In the genomic region with DNA sequence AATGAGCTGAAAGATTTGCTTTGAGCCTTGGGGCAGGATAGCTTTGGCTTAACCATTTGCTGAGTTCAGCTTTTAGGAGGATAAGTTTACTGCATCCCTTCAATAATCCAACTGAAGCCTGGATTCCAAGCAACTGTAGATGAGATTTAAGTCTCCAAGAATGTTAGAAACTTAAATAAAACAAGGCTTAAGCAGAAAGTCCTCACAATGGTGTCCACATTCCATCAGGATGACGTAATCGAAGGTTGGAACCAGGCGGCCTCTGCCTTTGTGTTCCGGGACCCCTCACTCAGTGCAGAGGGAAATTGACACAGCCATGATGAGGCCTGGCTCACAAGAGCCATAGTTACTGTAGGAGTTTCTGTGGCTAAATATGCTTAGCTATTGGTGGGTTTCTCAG, we compare ENCODE assay signal across 14 cellular contexts.
A peak's percentile ranks its signal among the peaks of the same experiment; 100 is the strongest.
DNase-seq lines count a peak whose midpoint lies in the region; ATAC-seq and TF ChIP-seq lines count a peak whose summit lies in the region.
"Had no signal": no experiment of that assay in that cellular context is flagged by ENCODE, and none has a peak within 500 bp of the region (broad histone marks: within the 10 kb centered on the region; RNA-seq: fewer than 3 reads in every experiment).

No MANE protein-coding gene starts in this region.

- no peak for TF ChIP-seq CTCF in brain microvascular endothelial cell (IDR thresholded peaks at IDR 0.05; ENCODE audit: low read depth, low read length, missing control alignments)

- ATAC-seq in GM18502 (IDR thresholded peaks at IDR 0.05; ENCODE audit: poor library complexity, unreplicated experiment): no peak
- ATAC-seq: stimulated activated memory B cell treated with anti-CD40 and anti-IgM and Interleukin-4, amounts not matched to agents 10 μg/mL and 1 μg/mL and 100 μg/mL, for 72 hours had no signal

- DNase-seq in LHCN-M2 (ENCODE audit: low read depth) (peak; percentile 52), brain microvascular endothelial cell (peak; percentile 44), kidney glomerular epithelial cell (lab: John Stamatoyannopoulos, UW) (peak; percentile 17), GM19238 (ENCODE audit: insufficient read length, low spot score) (no peak), NCI-H2171 (lab: John Stamatoyannopoulos, UW) (no peak), NCI-H82 (lab: John Stamatoyannopoulos, UW) (no peak)
- DNase-seq: activated CD4-positive, alpha-beta T cell treated with anti-CD3 and anti-CD28 coated beads, Interleukin-2, amount 50 U/mL, for 1 hour; activated gamma-delta T cell treated with Interleukin-2 at 50 U/mL for 16 hours; naive thymus-derived CD4-positive, alpha-beta T cell; NCI-H524 treated with DMSO at 0.1 percent for 48 hours had no signal

- no peak overlapping the region for H3K4me3 ChIP-seq in brain microvascular endothelial cell (ENCODE audit: low read depth, low read length)
- H3K4me3 ChIP-seq: coronary artery, GM12878 had no signal

- no peaks in the 10 kb centered on the region for H3K27me3 ChIP-seq in brain microvascular endothelial cell (replicated peaks)

- no peaks in the 10 kb centered on the region for H3K36me3 ChIP-seq in brain microvascular endothelial cell (replicated peaks)

- H3K27ac ChIP-seq in brain microvascular endothelial cell: no peak overlapping the region
- H3K27ac ChIP-seq: coronary artery had no signal

- in situ Hi-C loops in brain microvascular endothelial cell (cut with HindIII; ENCODE audit: low pct_ligation_motif_present, low sequenced_read_pairs): no loop called here

Comparison
In these comparisons a context has a peak if more than half of its experiments do, and no peak if none do; other contexts are left out.
1. DNase-seq: peak in LHCN-M2 (single experiment), brain microvascular endothelial cell (single experiment) and kidney glomerular epithelial cell (single experiment); none in GM19238 (single experiment), NCI-H2171 (single experiment) and NCI-H82 (single experiment).